In the genomic region with DNA sequence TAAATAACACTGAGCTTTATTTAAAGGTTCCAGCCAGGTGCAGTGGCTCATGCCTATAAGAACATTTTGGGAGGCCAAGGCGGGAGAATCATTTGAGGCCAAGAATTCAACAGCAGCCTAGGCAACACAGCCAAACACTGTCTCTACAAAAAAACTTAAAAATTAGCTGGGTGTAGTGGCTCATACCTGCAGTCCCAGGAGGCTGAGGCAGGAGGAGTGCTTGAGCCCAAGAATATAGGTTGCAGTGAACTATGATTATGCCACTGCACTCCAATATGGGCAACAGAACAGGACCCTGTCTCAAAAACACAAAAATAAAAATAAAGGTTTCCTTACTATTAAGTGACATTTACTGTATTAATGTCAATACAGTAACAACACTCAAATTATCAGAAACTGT, we compare ENCODE assay signal across 8 cellular contexts. TPM values are rescaled to one million over a fixed set of nuclear protein-coding genes. Genes with fewer than 3 reads are reported as not detected.
A peak's percentile ranks its signal among the peaks of the same experiment; 100 is the strongest.
DNase-seq lines count a peak whose midpoint lies in the region; ATAC-seq and TF ChIP-seq lines count a peak whose summit lies in the region.

No MANE protein-coding gene starts in this region.

- DNase-seq in Caki2 (ENCODE audit: low read depth) = peak; percentile 10
- DNase-seq in IMR-90 = peak; percentile 9
- peak; percentile 81 for DNase-seq in activated CD4-positive, alpha-beta T cell treated with anti-CD3 and anti-CD28 coated beads, Interleukin-2, amount 10 ng/mL, durations not matched to agents 24 days and 14 days
- DNase-seq in glomerular visceral epithelial cell (ENCODE audit: extremely low spot score) = peak; percentile 48
- no peak for DNase-seq in H4 (ENCODE audit: low spot score)
- no peak for DNase-seq in SJCRH30
- DNase-seq in NK-92 treated with Interleukin-12 subunit alpha and Interleukin-12 subunit beta, amount 100 ng/mL, for 24 hours (lab: John Stamatoyannopoulos, UW) = no peak

- H4K20me1 ChIP-seq in IMR-90 (ENCODE audit: insufficient read depth, low read length) = no peaks in the 10 kb centered on the region

- peaks cover 31% of the 10 kb centered on the region for H3K4me1 Mint-ChIP-seq in activated CD4-positive, alpha-beta T cell treated with anti-CD3 and anti-CD28 coated beads, Interleukin-2, amount 10 ng/mL, durations not matched to agents 24 days and 14 days

- no peak overlapping the region; the same call in 1 of the 2 replicates for H3K23ac ChIP-seq in IMR-90 (ENCODE audit: low read depth, low read length)

- no peak overlapping the region for H2AFZ ChIP-seq in IMR-90 (replicated peaks; ENCODE audit: low read length, poor library complexity)

- H3K18ac ChIP-seq in IMR-90 (ENCODE audit: low read depth, low read length) = no peak overlapping the region

- no peak overlapping the region for H3K27ac Mint-ChIP-seq in activated CD4-positive, alpha-beta T cell treated with anti-CD3 and anti-CD28 coated beads, Interleukin-2, amount 10 ng/mL, durations not matched to agents 24 days and 14 days

- peaks cover 28 to 54% of the 10 kb centered on the region in 2 experiments for H3K79me1 ChIP-seq in IMR-90 (ENCODE audit: low read depth in 1 of 2, low read length in 2 of 2)

- H3K4me3 Mint-ChIP-seq in activated CD4-positive, alpha-beta T cell treated with anti-CD3 and anti-CD28 coated beads, Interleukin-2, amount 10 ng/mL, durations not matched to agents 24 days and 14 days = peak overlapping the region; percentile 98

- intact Hi-C loops in IMR-90 (cut with micrococcal nuclease) = loop anchor here (10.0 kb wide), 2 partner anchors 394 to 554 kb away; no protein-coding TSS in a partner anchor
- intact Hi-C loops in activated CD4-positive, alpha-beta T cell treated with anti-CD3 and anti-CD28 coated beads, Interleukin-2, amount 10 ng/mL, durations not matched to agents 24 days and 14 days (cut with micrococcal nuclease) = loop anchor here (1.0 to 5.0 kb wide), 2 partner anchors 237 to 542 kb away; a partner anchor contains a TSS

- H3K4me1 ChIP-seq in IMR-90 (ENCODE audit: control insufficient read depth, insufficient read depth, low read length) (peaks cover 1% of the 10 kb centered on the region), SJCRH30 (peaks cover 7% of the 10 kb centered on the region)

- CTCF ChIA-PET in IMR-90 (lab: Yijun Ruan, JAX) = no interaction called here

- H3K9me3 ChIP-seq in IMR-90 (ENCODE audit: control insufficient read depth, insufficient read depth, low read length) = no peaks in the 10 kb centered on the region
- H3K9me3 ChIP-seq in SJCRH30 (replicated peaks) = no peaks in the 10 kb centered on the region

- dilution Hi-C loops in IMR-90 (cut with HindIII; ENCODE audit: low sequenced_read_pairs, unreplicated experiment) = no loop called here

- H3K36me3 Mint-ChIP-seq in activated CD4-positive, alpha-beta T cell treated with anti-CD3 and anti-CD28 coated beads, Interleukin-2, amount 10 ng/mL, durations not matched to agents 24 days and 14 days (ENCODE audit: low read depth) = peaks cover 12% of the 10 kb centered on the region

- H4K8ac ChIP-seq in IMR-90 (ENCODE audit: low read depth in 2 of 2, low read length in 2 of 2) = no peak overlapping the region

- H3K9me1 ChIP-seq in IMR-90 (ENCODE audit: insufficient read depth, low read length) = peaks cover 5% of the 10 kb centered on the region; the same call in 1 of the 2 replicates

- no peak overlapping the region for H4K91ac ChIP-seq in IMR-90 (ENCODE audit: insufficient read depth, low read depth, low read length)

- H3K27me3 ChIP-seq in IMR-90 (ENCODE audit: control insufficient read depth, insufficient read depth, low read length) (no peaks in the 10 kb centered on the region), SJCRH30 (no peaks in the 10 kb centered on the region)

- ATAC-seq in IMR-90 (ENCODE audit: low read depth) = no peak
- no peak for ATAC-seq in GM18858 (IDR thresholded peaks at IDR 0.05; ENCODE audit: unreplicated experiment)

- no peak overlapping the region for H2BK20ac ChIP-seq in IMR-90 (ENCODE audit: low read depth, low read length)

- no peak overlapping the region for H2BK120ac ChIP-seq in IMR-90 (ENCODE audit: low read depth, low read length)

- no peak overlapping the region for H2BK5ac ChIP-seq in IMR-90 (ENCODE audit: low read depth, low read length, poor library complexity, severe bottlenecking)

- no peak overlapping the region for H3K4ac ChIP-seq in IMR-90 (ENCODE audit: low read depth, low read length)

- no CpG with 5 or more reads among the region's 1 CpG for WGBS in IMR-90 (ENCODE audit: extremely low coverage in 2 of 2, insufficient read length in 1 of 2), 2 experiments

- TF ChIP-seq RAD21 in IMR-90 (IDR thresholded peaks at IDR 0.05; ENCODE audit: low read length) = 0 out of 2 replicates have a peak, but pooled peaks have one; percentile 19

- no peak overlapping the region for H2BK15ac ChIP-seq in IMR-90 (ENCODE audit: low read depth, low read length)

- peak; percentile 31; the same call in 1 of the 2 replicates for TF ChIP-seq CTCF in IMR-90 (conservative IDR thresholded peaks at IDR 0.05; ENCODE audit: low read depth, low read length)

- H2AK5ac ChIP-seq in IMR-90 (ENCODE audit: low read depth, low read length) = no peak overlapping the region

- no peak overlapping the region for H3K27ac ChIP-seq in IMR-90 (ENCODE audit: insufficient read depth, low read length)
- H3K27ac ChIP-seq in SJCRH30 = no peak overlapping the region

- no peak overlapping the region for H2AK9ac ChIP-seq in IMR-90 (replicated peaks; ENCODE audit: low read depth, low read length, poor library complexity)

- no peak overlapping the region for H3K56ac ChIP-seq in IMR-90 (ENCODE audit: extremely low read depth, insufficient read depth, low read length)

- no peak overlapping the region for H3K4me3 ChIP-seq in IMR-90 (ENCODE audit: insufficient read depth, low read depth, low read length)
- H3K4me3 ChIP-seq in SJCRH30 = no peak overlapping the region

- no peak for TF ChIP-seq POLR2A in IMR-90 (IDR thresholded peaks at IDR 0.05; ENCODE audit: low read depth, low read length)

- H3K27me3 Mint-ChIP-seq in activated CD4-positive, alpha-beta T cell treated with anti-CD3 and anti-CD28 coated beads, Interleukin-2, amount 10 ng/mL, durations not matched to agents 24 days and 14 days = no peaks in the 10 kb centered on the region

- no TSS peak for BruUV-seq in IMR-90 (replicated peaks; lab: Mats Ljungman, UMichigan)

- H3K9me3 Mint-ChIP-seq in activated CD4-positive, alpha-beta T cell treated with anti-CD3 and anti-CD28 coated beads, Interleukin-2, amount 10 ng/mL, durations not matched to agents 24 days and 14 days = no peaks in the 10 kb centered on the region

- in situ Hi-C loops in Caki2 (cut with HindIII; ENCODE audit: low pct_unique_long_range_greater_than_20kb, low sequenced_read_pairs) = no loop called here
- in situ Hi-C loops in IMR-90 (cut with MboI; ENCODE audit: low sequenced_read_pairs) = no loop called here

- no peak overlapping the region for H3K9ac ChIP-seq in IMR-90 (ENCODE audit: low read depth, low read length)

- 0 out of 2 replicates have a peak, but pooled peaks cover 1% of the 10 kb centered on the region for H3K36me3 ChIP-seq in IMR-90 (ENCODE audit: control insufficient read depth, insufficient read depth, low read length)
- no peaks in the 10 kb centered on the region for H3K36me3 ChIP-seq in SJCRH30

- no peak overlapping the region for H4K5ac ChIP-seq in IMR-90 (ENCODE audit: low read depth, low read length)

- H3K14ac ChIP-seq in IMR-90 (replicated peaks; ENCODE audit: low read depth, low read length) = no peak overlapping the region

- POLR2A ChIA-PET in IMR-90 (lab: Charles Lee; ENCODE audit: unreplicated experiment) = no interaction called here

- H3K4me2 ChIP-seq in IMR-90 (ENCODE audit: low read depth, low read length) = no peak overlapping the region

RNA-seq across cellular contexts. Expression of a gene that starts 2.1 kb away (rescaled TPM):
- 19.7 and 27.3 TPM in 2 replicates for total RNA-seq in Caki2 (2014; rRNA removed; shearing (Covaris generic); ENCODE audit: low replicate concordance)
- 31.7 and 39.7 TPM in 2 replicates for total RNA-seq in IMR-90 (2012; rRNA removed)
- 25.1 and 28.8 TPM in 2 replicates for polyA plus RNA-seq in IMR-90 (2012; rRNA removed)
- polyA plus RNA-seq in IMR-90 (2012; cell fraction: cytosol; rRNA removed) = 8.6 and 28.6 TPM in 2 replicates
- polyA plus RNA-seq in IMR-90 (2012; cell fraction: nucleus; rRNA removed; ENCODE audit: low replicate concordance) = 2.2 and 10.3 TPM in 2 replicates
- total RNA-seq in activated CD4-positive, alpha-beta T cell treated with anti-CD3 and anti-CD28 coated beads, Interleukin-2, amount 10 ng/mL, durations not matched to agents 24 days and 14 days = 31.7 and 33.8 TPM in 2 replicates
- 32.9 and 44.9 TPM in 2 replicates for total RNA-seq in H4 (2014; rRNA removed; shearing (Covaris generic))
- 36.5 and 39.6 TPM in 2 replicates for total RNA-seq in SJCRH30 (2014; rRNA removed; shearing (Covaris generic))

RNA-seq across cellular contexts. Expression of a gene that starts 7.6 kb away (rescaled TPM):
- total RNA-seq in Caki2 (2014; rRNA removed; shearing (Covaris generic); ENCODE audit: low replicate concordance) = not detected in 2 replicates
- under 0.01 TPM in 1 of 2 replicates, not detected in the other for total RNA-seq in IMR-90 (2012; rRNA removed)
- not detected in 2 replicates for polyA plus RNA-seq in IMR-90 (2012; rRNA removed)
- not detected in 2 replicates for polyA plus RNA-seq in IMR-90 (2012; cell fraction: cytosol; rRNA removed)
- polyA plus RNA-seq in IMR-90 (2012; cell fraction: nucleus; rRNA removed; ENCODE audit: low replicate concordance) = not detected in 2 replicates
- not detected in 2 replicates for total RNA-seq in activated CD4-positive, alpha-beta T cell treated with anti-CD3 and anti-CD28 coated beads, Interleukin-2, amount 10 ng/mL, durations not matched to agents 24 days and 14 days
- not detected in 2 replicates for total RNA-seq in H4 (2014; rRNA removed; shearing (Covaris generic))
- not detected in 2 replicates for total RNA-seq in SJCRH30 (2014; rRNA removed; shearing (Covaris generic))

RNA-seq across cellular contexts. Expression of a gene that starts 27.8 kb away (rescaled TPM):
- total RNA-seq in Caki2 (2014; rRNA removed; shearing (Covaris generic); ENCODE audit: low replicate concordance) = 6.7 and 7.6 TPM in 2 replicates
- 7.9 and 8.6 TPM in 2 replicates for total RNA-seq in IMR-90 (2012; rRNA removed)
- 6.2 and 7.1 TPM in 2 replicates for polyA plus RNA-seq in IMR-90 (2012; rRNA removed)
- 3.8 and 3.9 TPM in 2 replicates for polyA plus RNA-seq in IMR-90 (2012; cell fraction: cytosol; rRNA removed)
- 9.2 and 9.5 TPM in 2 replicates for polyA plus RNA-seq in IMR-90 (2012; cell fraction: nucleus; rRNA removed; ENCODE audit: low replicate concordance)
- total RNA-seq in activated CD4-positive, alpha-beta T cell treated with anti-CD3 and anti-CD28 coated beads, Interleukin-2, amount 10 ng/mL, durations not matched to agents 24 days and 14 days = 26.1 and 26.3 TPM in 2 replicates
- 3.0 and 5.6 TPM in 2 replicates for total RNA-seq in H4 (2014; rRNA removed; shearing (Covaris generic))
- 10.0 and 10.6 TPM in 2 replicates for total RNA-seq in SJCRH30 (2014; rRNA removed; shearing (Covaris generic))

RNA-seq across cellular contexts. Expression of a gene that starts 48.7 kb away (rescaled TPM):
- total RNA-seq in Caki2 (2014; rRNA removed; shearing (Covaris generic); ENCODE audit: low replicate concordance) = not detected in 2 replicates
- 0.83 and 0.90 TPM in 2 replicates for total RNA-seq in IMR-90 (2012; rRNA removed)
- 0.36 and 0.77 TPM in 2 replicates for polyA plus RNA-seq in IMR-90 (2012; rRNA removed)
- 0.66 and 1.3 TPM in 2 replicates for polyA plus RNA-seq in IMR-90 (2012; cell fraction: cytosol; rRNA removed)
- polyA plus RNA-seq in IMR-90 (2012; cell fraction: nucleus; rRNA removed; ENCODE audit: low replicate concordance) = 0.22 and 0.24 TPM in 2 replicates
- total RNA-seq in activated CD4-positive, alpha-beta T cell treated with anti-CD3 and anti-CD28 coated beads, Interleukin-2, amount 10 ng/mL, durations not matched to agents 24 days and 14 days = 0.09 TPM in 1 of 2 replicates, not detected in the other
- not detected in 2 replicates for total RNA-seq in H4 (2014; rRNA removed; shearing (Covaris generic))
- not detected in 2 replicates for total RNA-seq in SJCRH30 (2014; rRNA removed; shearing (Covaris generic))

Comparison
In these comparisons a context has a peak if more than half of its experiments do, and no peak if none do; other contexts are left out.
1. DNase-seq: peak in Caki2 (single experiment), IMR-90 (single experiment), activated CD4-positive, alpha-beta T cell treated with anti-CD3 and anti-CD28 coated beads, Interleukin-2, amount 10 ng/mL, durations not matched to agents 24 days and 14 days (single experiment) and glomerular visceral epithelial cell (single experiment); none in H4 (single experiment), SJCRH30 (0 of 2) and NK-92 treated with Interleukin-12 subunit alpha and Interleukin-12 subunit beta, amount 100 ng/mL, for 24 hours (single experiment).